ENCODE assay signal across 1 cellular context in the genomic region with DNA sequence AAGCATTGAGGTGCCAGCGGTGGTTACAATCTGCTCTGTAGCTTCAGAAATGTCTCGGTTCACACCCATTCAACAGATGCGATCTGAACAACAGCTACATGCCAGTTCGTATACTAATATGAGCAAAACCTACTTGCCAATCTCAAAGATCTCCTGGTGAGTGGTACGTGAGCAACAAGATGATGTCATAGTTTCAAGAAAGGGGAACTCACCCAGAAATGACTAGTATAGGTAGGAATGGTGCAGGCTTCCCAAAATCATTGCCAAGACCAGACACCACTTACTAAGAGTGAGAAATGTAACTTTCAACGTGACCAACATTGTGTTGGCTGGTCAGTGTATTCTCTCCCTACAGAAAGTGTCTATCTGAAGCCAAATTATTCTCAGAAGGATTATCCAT.
TF ChIP-seq lines count a peak whose summit lies in the region.

No MANE protein-coding gene starts in this region.

TF ChIP-seq in GM12878, 131 proteins besides CTCF, POLR2A, EP300 and RAD21:
- TF ChIP-seq, protein P1, sequence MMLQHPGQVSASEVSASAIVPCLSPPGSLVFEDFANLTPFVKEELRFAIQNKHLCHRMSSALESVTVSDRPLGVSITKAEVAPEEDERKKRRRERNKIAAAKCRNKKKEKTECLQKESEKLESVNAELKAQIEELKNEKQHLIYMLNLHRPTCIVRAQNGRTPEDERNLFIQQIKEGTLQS (IDR thresholded peaks at IDR 0.05; ENCODE audit: borderline replicate concordance, extremely low read depth, low read depth, low read length) = no peak
- TF ChIP-seq ATF7 (IDR thresholded peaks at IDR 0.05; ENCODE audit: low read depth) (peak; percentile 52; the same call in 1 of the 2 replicates), ZNF274 (IDR thresholded peaks at IDR 0.05; ENCODE audit: insufficient read depth, insufficient read length) (no peak)
- TF ChIP-seq, protein P2, sequence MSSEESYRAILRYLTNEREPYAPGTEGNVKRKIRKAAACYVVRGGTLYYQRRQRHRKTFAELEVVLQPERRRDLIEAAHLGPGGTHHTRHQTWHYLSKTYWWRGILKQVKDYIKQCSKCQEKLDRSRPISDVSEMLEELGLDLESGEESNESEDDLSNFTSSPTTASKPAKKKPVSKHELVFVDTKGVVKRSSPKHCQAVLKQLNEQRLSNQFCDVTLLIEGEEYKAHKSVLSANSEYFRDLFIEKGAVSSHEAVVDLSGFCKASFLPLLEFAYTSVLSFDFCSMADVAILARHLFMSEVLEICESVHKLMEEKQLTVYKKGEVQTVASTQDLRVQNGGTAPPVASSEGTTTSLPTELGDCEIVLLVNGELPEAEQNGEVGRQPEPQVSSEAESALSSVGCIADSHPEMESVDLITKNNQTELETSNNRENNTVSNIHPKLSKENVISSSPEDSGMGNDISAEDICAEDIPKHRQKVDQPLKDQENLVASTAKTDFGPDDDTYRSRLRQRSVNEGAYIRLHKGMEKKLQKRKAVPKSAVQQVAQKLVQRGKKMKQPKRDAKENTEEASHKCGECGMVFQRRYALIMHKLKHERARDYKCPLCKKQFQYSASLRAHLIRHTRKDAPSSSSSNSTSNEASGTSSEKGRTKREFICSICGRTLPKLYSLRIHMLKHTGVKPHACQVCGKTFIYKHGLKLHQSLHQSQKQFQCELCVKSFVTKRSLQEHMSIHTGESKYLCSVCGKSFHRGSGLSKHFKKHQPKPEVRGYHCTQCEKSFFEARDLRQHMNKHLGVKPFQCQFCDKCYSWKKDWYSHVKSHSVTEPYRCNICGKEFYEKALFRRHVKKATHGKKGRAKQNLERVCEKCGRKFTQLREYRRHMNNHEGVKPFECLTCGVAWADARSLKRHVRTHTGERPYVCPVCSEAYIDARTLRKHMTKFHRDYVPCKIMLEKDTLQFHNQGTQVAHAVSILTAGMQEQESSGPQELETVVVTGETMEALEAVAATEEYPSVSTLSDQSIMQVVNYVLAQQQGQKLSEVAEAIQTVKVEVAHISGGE (CRISPR knock-in tag; IDR thresholded peaks at IDR 0.05) = no peak
- TF ChIP-seq, protein P3, sequence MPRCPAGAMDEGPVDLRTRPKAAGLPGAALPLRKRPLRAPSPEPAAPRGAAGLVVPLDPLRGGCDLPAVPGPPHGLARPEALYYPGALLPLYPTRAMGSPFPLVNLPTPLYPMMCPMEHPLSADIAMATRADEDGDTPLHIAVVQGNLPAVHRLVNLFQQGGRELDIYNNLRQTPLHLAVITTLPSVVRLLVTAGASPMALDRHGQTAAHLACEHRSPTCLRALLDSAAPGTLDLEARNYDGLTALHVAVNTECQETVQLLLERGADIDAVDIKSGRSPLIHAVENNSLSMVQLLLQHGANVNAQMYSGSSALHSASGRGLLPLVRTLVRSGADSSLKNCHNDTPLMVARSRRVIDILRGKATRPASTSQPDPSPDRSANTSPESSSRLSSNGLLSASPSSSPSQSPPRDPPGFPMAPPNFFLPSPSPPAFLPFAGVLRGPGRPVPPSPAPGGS (IDR thresholded peaks at IDR 0.05; ENCODE audit: borderline replicate concordance, insufficient read depth, low read depth, low read length, poor library complexity, severe bottlenecking) = peak; percentile 44
